Comparison of ENCODE assay signal across 1 cellular context in the genomic region with DNA sequence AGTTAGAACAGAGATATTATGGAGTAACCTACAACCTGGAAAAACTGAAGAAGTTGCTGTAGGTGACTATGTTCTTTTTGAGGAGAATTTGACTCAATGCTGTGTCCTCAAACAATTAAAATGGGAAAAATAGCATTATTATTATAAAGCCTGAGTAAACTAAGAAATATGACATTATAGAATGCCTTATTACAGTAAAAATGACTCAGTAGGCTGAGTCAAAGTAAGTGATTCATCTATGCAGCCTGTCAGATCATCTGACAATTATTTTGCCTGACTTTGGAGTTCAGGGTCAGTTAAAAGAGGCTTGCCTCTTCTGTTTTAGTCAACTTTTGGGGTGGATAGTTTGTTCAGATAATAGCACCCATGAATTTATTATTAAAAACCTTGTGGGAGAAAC.
TF ChIP-seq lines count a peak whose summit lies in the region.

No MANE protein-coding gene starts in this region.

TF ChIP-seq in IMR-90, 13 proteins besides CTCF, POLR2A, EP300 and RAD21:
- TF ChIP-seq BHLHE40 (IDR thresholded peaks at IDR 0.05; ENCODE audit: low read depth, low read length) (no peak; the same call in 1 of the 2 replicates), CHD1 (IDR thresholded peaks at IDR 0.05; ENCODE audit: low read depth, low read length) (no peak), MXI1 (IDR thresholded peaks at IDR 0.05; ENCODE audit: borderline replicate concordance, low read depth, low read length) (no peak), NFE2L2 (IDR thresholded peaks at IDR 0.05; ENCODE audit: low read depth, low read length) (no peak), RFX5 (IDR thresholded peaks at IDR 0.05; ENCODE audit: low read depth, low read length) (no peak), FOS (IDR thresholded peaks at IDR 0.05; ENCODE audit: low read depth, low read length) (peak; percentile 88)
- TF ChIP-seq, protein P1, sequence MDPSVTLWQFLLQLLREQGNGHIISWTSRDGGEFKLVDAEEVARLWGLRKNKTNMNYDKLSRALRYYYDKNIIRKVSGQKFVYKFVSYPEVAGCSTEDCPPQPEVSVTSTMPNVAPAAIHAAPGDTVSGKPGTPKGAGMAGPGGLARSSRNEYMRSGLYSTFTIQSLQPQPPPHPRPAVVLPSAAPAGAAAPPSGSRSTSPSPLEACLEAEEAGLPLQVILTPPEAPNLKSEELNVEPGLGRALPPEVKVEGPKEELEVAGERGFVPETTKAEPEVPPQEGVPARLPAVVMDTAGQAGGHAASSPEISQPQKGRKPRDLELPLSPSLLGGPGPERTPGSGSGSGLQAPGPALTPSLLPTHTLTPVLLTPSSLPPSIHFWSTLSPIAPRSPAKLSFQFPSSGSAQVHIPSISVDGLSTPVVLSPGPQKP (IDR thresholded peaks at IDR 0.05; ENCODE audit: borderline replicate concordance, low read depth, low read length): no peak
